ENCODE assay signal across 20 cellular contexts in genomic region chr20:48159156-48159971, GRCh38.
A peak's percentile ranks its signal among the peaks of the same experiment; 100 is the strongest.
DNase-seq lines count a peak whose midpoint lies in the region; ATAC-seq, FAIRE-seq and TF ChIP-seq lines count a peak whose summit lies in the region.
"Had no signal": no experiment of that assay in that cellular context is flagged by ENCODE, and none has a peak within 500 bp of the region (broad histone marks: within the 10 kb centered on the region; RNA-seq: fewer than 3 reads in every experiment).

No MANE protein-coding gene starts in this region.

- TF ChIP-seq EP300 in H1 (IDR thresholded peaks at IDR 0.05; ENCODE audit: borderline replicate concordance in 1 of 2, low read depth in 2 of 2, low read length in 2 of 2), result no peak

- H3K36me3 ChIP-seq in BE2C (no peaks in the 10 kb centered on the region), H1 (ENCODE audit: control insufficient read depth in 2 of 4, insufficient read depth in 4 of 4, low read length in 3 of 4) (no peaks in the 10 kb centered on the region), small intestine (ENCODE audit: control insufficient read depth in 2 of 2, insufficient read depth in 2 of 2, low read length in 2 of 2) (no peaks in the 10 kb centered on the region)
- H3K36me3 ChIP-seq: BLaER1 treated with 17β-estradiol and CSF1 and Interleukin-3, amounts not matched to agents 10 nM and 100 nM had no signal

- no peaks in the 10 kb centered on the region for H3K27me3 ChIP-seq in BE2C
- H3K27me3 ChIP-seq in H1 (replicated peaks in 1 of 4; ENCODE audit: control insufficient read depth in 3 of 4, extremely low read depth in 1 of 4, insufficient read depth in 3 of 4, low read length in 3 of 4), result no peaks in the 10 kb centered on the region
- no peaks in the 10 kb centered on the region for H3K27me3 ChIP-seq in small intestine (ENCODE audit: control insufficient read depth in 2 of 2, insufficient read depth in 2 of 2, low read length in 2 of 2)
- H3K27me3 ChIP-seq: BLaER1 treated with 17β-estradiol and CSF1 and Interleukin-3, amounts not matched to agents 10 nM and 100 nM had no signal

- no peak for TF ChIP-seq POLR2A in H1 (IDR thresholded peaks at IDR 0.05; ENCODE audit: control extremely low read depth in 1 of 2, low read depth in 2 of 2, low read length in 2 of 2)

- peaks cover 0 to 8% of the 10 kb centered on the region in 2 donors for H3K9me3 Mint-ChIP-seq in stimulated activated naive CD8-positive, alpha-beta T cell treated with anti-CD3 and anti-CD28 coated beads, Interleukin-15, amount 100 ng/mL, for 72 hours

- peak; percentile 98 for FAIRE-seq in HTR-8/SVneo (lab: Jason Lieb, UNC)
- FAIRE-seq in H1 (lab: Jason Lieb, UNC), result no peak
- FAIRE-seq in small intestine (lab: Jason Lieb, UNC), result no peak
- FAIRE-seq: A549 had no signal

- H4K91ac ChIP-seq in H1 (replicated peaks; ENCODE audit: insufficient read length, low read length), result no peak overlapping the region

- H3K4me1 ChIP-seq in BE2C, result no peaks in the 10 kb centered on the region; the same call in 1 of the 2 replicates
- no peaks in the 10 kb centered on the region; a peak in 1 of 7 replicates for H3K4me1 ChIP-seq in H1 (replicated peaks in 1 of 4; ENCODE audit: control insufficient read depth in 3 of 4, insufficient read depth in 4 of 4, low read length in 3 of 4)
- no peaks in the 10 kb centered on the region for H3K4me1 ChIP-seq in small intestine (ENCODE audit: control insufficient read depth in 2 of 2, insufficient read depth in 1 of 2, low read depth in 1 of 2, low read length in 1 of 2)
- H3K4me1 ChIP-seq: A549 had no signal

- H2BK120ac ChIP-seq in H1 (replicated peaks; ENCODE audit: low read depth, low read length), result no peak overlapping the region

- TF ChIP-seq RAD21 in H1 (IDR thresholded peaks at IDR 0.05 in 1 of 2, conservative IDR thresholded peaks at IDR 0.05 in 1 of 2; ENCODE audit: low read depth in 2 of 2, low read length in 2 of 2), result no peak

- H3K18ac ChIP-seq in H1 (ENCODE audit: extremely low read depth, low read length), result no peak overlapping the region

- H3K56ac ChIP-seq in H1 (replicated peaks; ENCODE audit: insufficient read length, low read depth, low read length), result no peak overlapping the region

- peaks cover 2% of the 10 kb centered on the region; the same call in 1 of the 2 replicates for H3K23me2 ChIP-seq in H1 (ENCODE audit: low read depth, low read length)

- H4K8ac ChIP-seq in H1 (ENCODE audit: extremely low read depth, insufficient read depth, low read length), result no peak overlapping the region; the same call in 1 of the 2 replicates

- no peak overlapping the region for H3K4me3 Mint-ChIP-seq in stimulated activated naive CD8-positive, alpha-beta T cell treated with anti-CD3 and anti-CD28 coated beads, Interleukin-15, amount 100 ng/mL, for 72 hours
- H3K4me3 Mint-ChIP-seq: H9; T-helper 1 cell treated with Interleukin-12 subunit alpha and Interleukin-12 subunit beta and Interleukin-4 antibody, amounts not matched to agents 30 μg/mL and 1 μg/mL, for 36 hours had no signal

- POLR2A ChIA-PET in H1 (lab: Charles Lee; ENCODE audit: partially characterized antibody), result no interaction called here

- H2BK5ac ChIP-seq in H1 (ENCODE audit: low read depth, low read length), result no peak overlapping the region

- H3K4me2 ChIP-seq in H1 (ENCODE audit: insufficient read depth in 1 of 2, low read depth in 2 of 2, low read length in 2 of 2), result no peak overlapping the region
- H3K4me2 ChIP-seq: A549; BLaER1 treated with 17β-estradiol and CSF1 and Interleukin-3, amounts not matched to agents 10 nM and 100 nM had no signal

- no peak for ATAC-seq in stimulated activated naive CD8-positive, alpha-beta T cell treated with anti-CD3 and anti-CD28 coated beads, Interleukin-15, amount 100 ng/mL, for 72 hours
- ATAC-seq: A549 had no signal

- H3K4ac ChIP-seq in H1 (replicated peaks; ENCODE audit: insufficient read length, low read depth, low read length), result no peak overlapping the region

- H3K4me3 ChIP-seq in BE2C (ENCODE audit: low read depth, low read length) (no peak overlapping the region), H1 (ENCODE audit: extremely low read depth in 1 of 4, insufficient read depth in 2 of 4, low read depth in 3 of 4, low read length in 4 of 4) (no peak overlapping the region), small intestine (ENCODE audit: low read depth in 1 of 2, low read length in 2 of 2) (no peak overlapping the region)
- H3K4me3 ChIP-seq: A549; BLaER1 treated with 17β-estradiol and CSF1 and Interleukin-3, amounts not matched to agents 10 nM and 100 nM had no signal

- CTCF ChIA-PET in H1 (lab: Charles Lee; ENCODE audit: partially characterized antibody), result interaction anchor here (1.0 kb wide), 1 partner anchor 13 kb away, joined by 4 read pairs; no protein-coding TSS in a partner anchor

- DNase-seq in BE2C (peak; percentile 48), HTR-8/SVneo (ENCODE audit: insufficient read length, low spot score) (no peak), NCI-H526 treated with DMSO at 0.1 percent for 48 hours (lab: John Stamatoyannopoulos, UW) (peak; percentile 15), H1 (ENCODE audit: low read depth in 1 of 2, low spot score in 2 of 2) (no peak), NCI-H1930 (lab: John Stamatoyannopoulos, UW) (no peak), small intestine (no peak), NCI-H1092 (lab: John Stamatoyannopoulos, UW) (no peak)
- no peak for DNase-seq in stimulated activated naive CD8-positive, alpha-beta T cell treated with anti-CD3 and anti-CD28 coated beads, Interleukin-15, amount 100 ng/mL, for 72 hours
- DNase-seq: DND-41; H9; NCI-H1105; NCI-H2107; NCI-H226; NCI-H69; NK-92 treated with Interleukin-12 subunit alpha and Interleukin-12 subunit beta, amount 100 ng/mL, for 24 hours; RPMI8226; SHP77 treated with DMSO at 0.1 percent for 48 hours had no signal

- no peak overlapping the region for H2AK5ac ChIP-seq in H1 (ENCODE audit: low read depth, low read length)

- H4K20me1 ChIP-seq in H1 (replicated peaks in 1 of 2; ENCODE audit: control insufficient read depth in 1 of 2, insufficient read depth in 2 of 2, low read length in 2 of 2), result peaks cover 0 to 3% of the 10 kb centered on the region in 2 experiments
- H4K20me1 ChIP-seq: BLaER1 treated with 17β-estradiol and CSF1 and Interleukin-3, amounts not matched to agents 10 nM and 100 nM had no signal

- H2BK12ac ChIP-seq in H1 (ENCODE audit: low read depth, low read length), result no peak overlapping the region

- no peak overlapping the region for H3K9ac ChIP-seq in H1 (replicated peaks in 1 of 4; ENCODE audit: extremely low read depth in 1 of 4, low read depth in 3 of 4, low read length in 3 of 4)
- H3K9ac ChIP-seq: BLaER1 treated with 17β-estradiol and CSF1 and Interleukin-3, amounts not matched to agents 10 nM and 100 nM had no signal

- H2BK20ac ChIP-seq in H1 (ENCODE audit: low read length), result no peak overlapping the region

- peaks cover 8% of the 10 kb centered on the region for H3K27me3 Mint-ChIP-seq in stimulated activated naive CD8-positive, alpha-beta T cell treated with anti-CD3 and anti-CD28 coated beads, Interleukin-15, amount 100 ng/mL, for 72 hours

- no peak overlapping the region for H3K27ac ChIP-seq in H1 (ENCODE audit: low read depth, low read length)
- no peak overlapping the region for H3K27ac ChIP-seq in small intestine (ENCODE audit: low read depth in 1 of 2, low read length in 1 of 2)
- H3K27ac ChIP-seq: A549; BLaER1 treated with 17β-estradiol and CSF1 and Interleukin-3, amounts not matched to agents 10 nM and 100 nM had no signal

- TF ChIP-seq CTCF in BE2C (IDR thresholded peaks at IDR 0.05; ENCODE audit: low read depth, low read length) (no peak), H1 (IDR thresholded peaks at IDR 0.05; ENCODE audit: control extremely low read depth in 1 of 3, insufficient read depth in 1 of 3, low read depth in 1 of 3, low read length in 3 of 3) (no peak)

- H4K5ac ChIP-seq in H1 (ENCODE audit: insufficient read length, low read depth, low read length), result no peak overlapping the region

- H3K9me3 ChIP-seq in BE2C, result no peaks in the 10 kb centered on the region
- H3K9me3 ChIP-seq in H1 (ENCODE audit: insufficient read depth in 2 of 2, low read depth in 1 of 2, low read length in 1 of 2), result peaks cover 12 to 16% of the 10 kb centered on the region in 2 experiments
- H3K9me3 ChIP-seq in small intestine (ENCODE audit: control insufficient read depth, low read depth), result no peaks in the 10 kb centered on the region

- 82 to 100% methylated on average over 1 to 11 of the region's 11 CpGs for WGBS in H1 (ENCODE audit: extremely low coverage in 1 of 2, insufficient coverage in 1 of 2, insufficient read length in 1 of 2, insufficient replicate concordance in 2 of 2, low coverage in 1 of 2, low lambda C conversion rate in 2 of 2, missing lambda C conversion rate in 1 of 2), 2 experiments
- 51 to 66% (median 55%) methylated on average over 11 of the region's 11 CpGs for WGBS in small intestine, 3 donors

- H3K23ac ChIP-seq in H1 (ENCODE audit: insufficient read length), result no peak overlapping the region

- H2AFZ ChIP-seq in H1 (ENCODE audit: low read length), result no peak overlapping the region

- H3K27ac Mint-ChIP-seq in stimulated activated naive CD8-positive, alpha-beta T cell treated with anti-CD3 and anti-CD28 coated beads, Interleukin-15, amount 100 ng/mL, for 72 hours, result no peak overlapping the region
- H3K27ac Mint-ChIP-seq: T-helper 1 cell treated with Interleukin-12 subunit alpha and Interleukin-12 subunit beta and Interleukin-4 antibody, amounts not matched to agents 30 μg/mL and 1 μg/mL, for 36 hours had no signal

- peak overlapping the region; percentile 89; the same call in 1 of the 2 replicates for H2BK15ac ChIP-seq in H1 (ENCODE audit: low read length)

- H3K79me1 ChIP-seq in H1 (ENCODE audit: low read depth, low read length), result no peaks in the 10 kb centered on the region

- no peak overlapping the region for H3K14ac ChIP-seq in H1 (ENCODE audit: insufficient read length)

- H3K4me1 Mint-ChIP-seq in stimulated activated naive CD8-positive, alpha-beta T cell treated with anti-CD3 and anti-CD28 coated beads, Interleukin-15, amount 100 ng/mL, for 72 hours, result no peaks in the 10 kb centered on the region

- H3K79me2 ChIP-seq in H1 (ENCODE audit: control insufficient read depth in 1 of 2, insufficient read depth in 2 of 2, low read length in 2 of 2), result no peaks in the 10 kb centered on the region

TF ChIP-seq in H1, 55 proteins besides CTCF, POLR2A, EP300 and RAD21 (continues in another document):
- TF ChIP-seq NANOG (IDR thresholded peaks at IDR 0.05; ENCODE audit: insufficient read depth, low read depth, low read length, poor library complexity, severe bottlenecking) (no peak), TCF12 (IDR thresholded peaks at IDR 0.05; ENCODE audit: low read depth, low read length) (no peak), EGR1 (IDR thresholded peaks at IDR 0.05; ENCODE audit: borderline replicate concordance, low read depth, low read length) (no peak), HDAC6 (IDR thresholded peaks at IDR 0.05; ENCODE audit: low read depth, low read length) (no peak), RNF2 (IDR thresholded peaks at IDR 0.05; ENCODE audit: borderline replicate concordance, low read depth, low read length, missing control alignments, poor library complexity, severe bottlenecking) (no peak), POLR2AphosphoS5 (IDR thresholded peaks at IDR 0.05; ENCODE audit: low read depth, low read length) (no peak), YY1 (IDR thresholded peaks at IDR 0.05; ENCODE audit: low read depth, low read length) (no peak), RFX5 (IDR thresholded peaks at IDR 0.05; ENCODE audit: borderline replicate concordance, low read depth, low read length) (no peak)

Comparison
In these comparisons a context has a peak if more than half of its experiments do, and no peak if none do; other contexts are left out.
1. DNase-seq: peak in BE2C (single experiment) and NCI-H526 treated with DMSO at 0.1 percent for 48 hours (single experiment); none in HTR-8/SVneo (single experiment), H1 (0 of 2), stimulated activated naive CD8-positive, alpha-beta T cell treated with anti-CD3 and anti-CD28 coated beads, Interleukin-15, amount 100 ng/mL, for 72 hours (0 of 2), NCI-H1930 (0 of 2), small intestine (single experiment) and NCI-H1092 (single experiment).